Comparison of ENCODE assay signal across 9 cellular contexts in genomic region chr19:57171551-57172081, GRCh38. TPM values are rescaled to one million over a fixed set of nuclear protein-coding genes. Genes with fewer than 3 reads are reported as not detected.
A peak's percentile ranks its signal among the peaks of the same experiment; 100 is the strongest.
DNase-seq lines count a peak whose midpoint lies in the region; ATAC-seq and TF ChIP-seq lines count a peak whose summit lies in the region.
"Had no signal": no experiment of that assay in that cellular context is flagged by ENCODE, and none has a peak within 500 bp of the region (broad histone marks: within the 10 kb centered on the region; RNA-seq: fewer than 3 reads in every experiment).

No MANE protein-coding gene starts in this region.

- no peak overlapping the region for H3K9ac ChIP-seq in MM.1S (ENCODE audit: low read length)

- H3K9me2 ChIP-seq in MM.1S (replicated peaks; ENCODE audit: insufficient read depth, low read length) = no peaks in the 10 kb centered on the region

- peak overlapping the region; percentile 80 for H3K4me3 Mint-ChIP-seq in MCF 10A (ENCODE audit: unreplicated experiment)

- no peaks in the 10 kb centered on the region for H3K36me3 ChIP-seq in SJCRH30
- no peaks in the 10 kb centered on the region for H3K36me3 ChIP-seq in MM.1S (replicated peaks; ENCODE audit: insufficient read depth, low read length)

- H3K27ac Mint-ChIP-seq in MCF 10A (ENCODE audit: low read depth, unreplicated experiment) = no peak overlapping the region

- H3K4me1 ChIP-seq in SJCRH30 = no peaks in the 10 kb centered on the region
- H3K4me1 ChIP-seq in MM.1S (ENCODE audit: low read length) = no peaks in the 10 kb centered on the region

- H3K4me1 Mint-ChIP-seq in MCF 10A (ENCODE audit: insufficient read depth, unreplicated experiment) = no peaks in the 10 kb centered on the region

- DNase-seq in SJCRH30 = peak; percentile 15 to 19
- peak; percentile 4 for DNase-seq in MCF 10A (ENCODE audit: unreplicated experiment)
- DNase-seq in iPS-NIHi7 (ENCODE audit: extremely low spot score) = peak; percentile 62
- peak; percentile 23 for DNase-seq in stimulated activated CD4-positive, alpha-beta T cell treated with anti-CD3 and anti-CD28 coated beads, Interleukin-15, amount 100 ng/mL, for 24 hours
- no peak for DNase-seq in MM.1S

- H3K27me3 Mint-ChIP-seq in MCF 10A (ENCODE audit: insufficient read depth, unreplicated experiment) = no peaks in the 10 kb centered on the region

- POLR2A ChIA-PET in MCF 10A (lab: Yijun Ruan, JAX) = interaction anchor here (0.9 kb wide), 1 partner anchor 19 kb away, joined by 5 read pairs; the partner anchor contains the start of gene ZNF264

- CTCF ChIA-PET in MCF 10A (lab: Yijun Ruan, JAX) = no interaction called here

- H3K4me3 ChIP-seq in GM08714 (ENCODE audit: low read length) (peak overlapping the region; percentile 24), SJCRH30 (peak overlapping the region; percentile 40), MM.1S (ENCODE audit: low read length) (no peak overlapping the region)

- peaks cover 8% of the 10 kb centered on the region for H3K9me3 Mint-ChIP-seq in MCF 10A (ENCODE audit: unreplicated experiment)

- no TSS peak for BruUV-seq in MCF 10A (replicated peaks; lab: Mats Ljungman, UMichigan)

- H4K20me1 ChIP-seq in MM.1S (ENCODE audit: insufficient read depth, low read length) = no peaks in the 10 kb centered on the region

- TF ChIP-seq CTCF in MCF 10A (IDR thresholded peaks at IDR 0.05; ENCODE audit: unreplicated experiment) = no peak
- TF ChIP-seq CTCF in MM.1S (IDR thresholded peaks at IDR 0.05; ENCODE audit: low read length) = no peak

- no peak overlapping the region for H3K27ac ChIP-seq in SJCRH30
- no peak overlapping the region for H3K27ac ChIP-seq in MM.1S (ENCODE audit: low read length)

- no peak overlapping the region for H3K4me2 ChIP-seq in MM.1S (ENCODE audit: low read depth, low read length)

- H3K9me3 ChIP-seq in SJCRH30 (replicated peaks) (no peaks in the 10 kb centered on the region), MM.1S (replicated peaks; ENCODE audit: insufficient read depth, low read length) (no peaks in the 10 kb centered on the region)

- no peaks in the 10 kb centered on the region for H3K79me2 ChIP-seq in MM.1S (ENCODE audit: low read length)

- no peak overlapping the region for H2AFZ ChIP-seq in MM.1S (ENCODE audit: low read length)

- ATAC-seq in HG02970 (IDR thresholded peaks at IDR 0.05; ENCODE audit: low FRiP score, unreplicated experiment) (no peak), GM19467 (IDR thresholded peaks at IDR 0.05; ENCODE audit: unreplicated experiment) (no peak)

- H3K36me3 Mint-ChIP-seq in MCF 10A (ENCODE audit: insufficient read depth, unreplicated experiment) = peaks cover 6% of the 10 kb centered on the region

- H3K27me3 ChIP-seq in SJCRH30 (no peaks in the 10 kb centered on the region), MM.1S (replicated peaks; ENCODE audit: insufficient read depth, low read length) (no peaks in the 10 kb centered on the region)

- intact Hi-C loops in MCF 10A (cut with micrococcal nuclease) = no loop called here

- no peaks in the 10 kb centered on the region for H3F3A ChIP-seq in MM.1S (ENCODE audit: insufficient read depth, low read length)

RNA-seq across cellular contexts. Expression of gene DUXA, which starts 4.3 kb away (rescaled TPM):
- not detected in 2 replicates for total RNA-seq in SJCRH30 (2014; rRNA removed; shearing (Covaris generic))
- not detected in 2 replicates for total RNA-seq in MCF 10A (2022)
- total RNA-seq: pulmonary artery endothelial cell had no signal

RNA-seq across cellular contexts. Expression of gene ZNF264, which starts 19.7 kb away (rescaled TPM):
- total RNA-seq in SJCRH30 (2014; rRNA removed; shearing (Covaris generic)) = 15.5 and 18.2 TPM in 2 replicates
- 34.4 and 41.1 TPM in 2 replicates for total RNA-seq in MCF 10A (2022)

RNA-seq across cellular contexts. Expression of gene ZIM3, which starts 26.6 kb away (rescaled TPM):
- total RNA-seq in SJCRH30 (2014; rRNA removed; shearing (Covaris generic)) = not detected in 2 replicates
- not detected in 2 replicates for total RNA-seq in MCF 10A (2022)
- total RNA-seq: pulmonary artery endothelial cell had no signal

RNA-seq across cellular contexts. Expression of gene USP29, which starts 51.8 kb away (rescaled TPM):
- total RNA-seq in SJCRH30 (2014; rRNA removed; shearing (Covaris generic)) = not detected in 2 replicates
- not detected in 2 replicates for total RNA-seq in MCF 10A (2022)
- total RNA-seq: pulmonary artery endothelial cell had no signal

RNA-seq across cellular contexts. Expression of gene AURKC, which starts 59.2 kb away (rescaled TPM):
- 0.79 and 0.93 TPM in 2 replicates for total RNA-seq in SJCRH30 (2014; rRNA removed; shearing (Covaris generic))
- 0.93 and 1.2 TPM in 2 replicates for total RNA-seq in MCF 10A (2022)
